In genomic region chr13:110615322-110616102, GRCh38 we compare ENCODE assay signal across 8 cellular contexts. TPM values are rescaled to one million over a fixed set of nuclear protein-coding genes. Genes with fewer than 3 reads are reported as not detected.
DNase-seq lines count a peak whose midpoint lies in the region; ATAC-seq and TF ChIP-seq lines count a peak whose summit lies in the region.

Gene NAXD (plus strand): TSS chr13:110615545. CDS start chr13:110615602, 57 bp downstream.

- TF ChIP-seq CTCF in epithelial cell of proximal tubule (conservative IDR thresholded peaks at IDR 0.05; ENCODE audit: low read depth, low read length) = no peak

- H3K4me3 ChIP-seq in epithelial cell of proximal tubule (ENCODE audit: low read depth, low read length) = peak within 1 kb of the TSS; percentile 87

- ATAC-seq in GM21515 (IDR thresholded peaks at IDR 0.05; ENCODE audit: unreplicated experiment) = peak; percentile 74

- DNase-seq in DMS 273 (lab: John Stamatoyannopoulos, UW; ENCODE audit: unreplicated experiment) (peak; percentile 95), HuH-7 (ENCODE audit: low spot score) (peak; percentile 100), OCI-M1 (lab: John Stamatoyannopoulos, UW) (peak; percentile 96), epithelial cell of proximal tubule (ENCODE audit: low read depth) (peak; percentile 56), mucosa of gallbladder (ENCODE audit: low spot score) (peak; percentile 94)
- DNase-seq in activated T-cell treated with anti-CD3 and anti-CD28 coated beads, Interleukin-2, amount 50 U/mL, for 1 hour = peak; percentile 72
- peak; percentile 40 to 42 for DNase-seq in stimulated activated CD8-positive, alpha-beta memory T cell treated with anti-CD3 and anti-CD28 coated beads, Interleukin-4, amount 100 ng/mL, for 4 hours (ENCODE audit: low read depth in 2 of 2, low spot score in 1 of 2)

RNA-seq across cellular contexts. Expression of gene NAXD, which starts in this region (rescaled TPM):
- 16.0 and 16.7 TPM in 2 replicates for total RNA-seq in epithelial cell of proximal tubule
- total RNA-seq in mucosa of gallbladder = 62.7 TPM

Comparison
In these comparisons a context has a peak if more than half of its experiments do, and no peak if none do; other contexts are left out.
1. Peak in every context shown above with its lines: DNase-seq, ATAC-seq and H3K4me3 ChIP-seq.
2. DNase-seq: peak in every context shown above with its lines; median percentile 100 in HuH-7; 96 in OCI-M1; 95 in DMS 273; 94 in mucosa of gallbladder; 72 in activated T-cell treated with anti-CD3 and anti-CD28 coated beads, Interleukin-2, amount 50 U/mL, for 1 hour; 56 in epithelial cell of proximal tubule; 41 in stimulated activated CD8-positive, alpha-beta memory T cell treated with anti-CD3 and anti-CD28 coated beads, Interleukin-4, amount 100 ng/mL, for 4 hours.